Comparison of ENCODE assay signal across 1 cellular context in the genomic region with DNA sequence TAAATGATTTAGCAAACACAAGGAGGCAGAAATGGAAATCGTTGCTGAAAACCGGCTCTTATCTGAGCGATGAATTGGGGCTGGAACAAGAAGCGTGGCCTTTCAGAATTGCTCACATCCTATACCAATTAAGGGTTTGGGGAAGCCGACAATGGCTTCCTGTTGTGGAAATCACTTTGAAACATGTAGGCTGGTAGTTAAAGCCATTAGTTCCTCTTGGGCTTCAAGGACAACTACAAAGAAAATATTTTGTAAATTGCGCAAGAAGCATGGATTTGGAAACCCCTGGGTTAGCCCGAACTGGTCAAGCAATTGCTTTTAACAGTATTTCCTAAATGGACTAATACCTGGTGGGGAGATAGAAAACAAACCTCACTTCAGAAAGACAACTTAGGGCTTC.
TF ChIP-seq lines count a peak whose summit lies in the region.

No MANE protein-coding gene starts in this region.

TF ChIP-seq in HepG2, 621 proteins besides CTCF, POLR2A, EP300 and RAD21 (continued from another document and continues in another):
- TF ChIP-seq ZNF512B (CRISPR knock-in tag; IDR thresholded peaks at IDR 0.05; ENCODE audit: borderline replicate concordance) (no peak), ZNF562 (CRISPR knock-in tag; IDR thresholded peaks at IDR 0.05; ENCODE audit: borderline replicate concordance) (no peak), WIZ (CRISPR knock-in tag; IDR thresholded peaks at IDR 0.05) (0 out of 2 replicates have a peak, but pooled peaks have one; percentile 18), KAT8 (CRISPR knock-in tag; IDR thresholded peaks at IDR 0.05) (no peak), ZNF564 (CRISPR knock-in tag; IDR thresholded peaks at IDR 0.05) (no peak; the same call in 1 of the 2 replicates), SKI (IDR thresholded peaks at IDR 0.05; ENCODE audit: partially characterized antibody) (no peak), ZNF138 (CRISPR knock-in tag; IDR thresholded peaks at IDR 0.05; ENCODE audit: low read depth) (no peak), NCOA1 (CRISPR knock-in tag; IDR thresholded peaks at IDR 0.05) (no peak), MAFG (CRISPR knock-in tag; IDR thresholded peaks at IDR 0.05) (no peak), RCOR2 (CRISPR knock-in tag; IDR thresholded peaks at IDR 0.05) (no peak), DDIT3 (CRISPR knock-in tag; IDR thresholded peaks at IDR 0.05) (no peak), ZNF441 (CRISPR knock-in tag; IDR thresholded peaks at IDR 0.05; ENCODE audit: borderline replicate concordance) (no peak), ZNF891 (CRISPR knock-in tag; IDR thresholded peaks at IDR 0.05) (no peak), ETV5 (CRISPR knock-in tag; IDR thresholded peaks at IDR 0.05; ENCODE audit: borderline replicate concordance) (peak; percentile 62; the same call in 1 of the 2 replicates), ZNF260 (CRISPR knock-in tag; IDR thresholded peaks at IDR 0.05; ENCODE audit: borderline replicate concordance, low read depth) (no peak), ZBTB10 (CRISPR knock-in tag; IDR thresholded peaks at IDR 0.05; ENCODE audit: borderline replicate concordance) (no peak), GATAD2A (CRISPR knock-in tag; IDR thresholded peaks at IDR 0.05) (peak; percentile 67), LCORL (IDR thresholded peaks at IDR 0.05) (no peak), LCORL (CRISPR knock-in tag; IDR thresholded peaks at IDR 0.05) (peak; percentile 61; the same call in 1 of the 2 replicates), MEIS1 (CRISPR knock-in tag; IDR thresholded peaks at IDR 0.05; ENCODE audit: borderline replicate concordance) (no peak), CEBPZ (IDR thresholded peaks at IDR 0.05; ENCODE audit: low read length) (no peak), NPAS2 (CRISPR knock-in tag; IDR thresholded peaks at IDR 0.05; ENCODE audit: borderline replicate concordance) (no peak), REPIN1 (CRISPR knock-in tag; IDR thresholded peaks at IDR 0.05; ENCODE audit: borderline replicate concordance, low read depth) (0 out of 2 replicates have a peak, but pooled peaks have one; percentile 38), ZNF530 (CRISPR knock-in tag; IDR thresholded peaks at IDR 0.05; ENCODE audit: low read depth) (no peak)
- TF ChIP-seq, protein P1, sequence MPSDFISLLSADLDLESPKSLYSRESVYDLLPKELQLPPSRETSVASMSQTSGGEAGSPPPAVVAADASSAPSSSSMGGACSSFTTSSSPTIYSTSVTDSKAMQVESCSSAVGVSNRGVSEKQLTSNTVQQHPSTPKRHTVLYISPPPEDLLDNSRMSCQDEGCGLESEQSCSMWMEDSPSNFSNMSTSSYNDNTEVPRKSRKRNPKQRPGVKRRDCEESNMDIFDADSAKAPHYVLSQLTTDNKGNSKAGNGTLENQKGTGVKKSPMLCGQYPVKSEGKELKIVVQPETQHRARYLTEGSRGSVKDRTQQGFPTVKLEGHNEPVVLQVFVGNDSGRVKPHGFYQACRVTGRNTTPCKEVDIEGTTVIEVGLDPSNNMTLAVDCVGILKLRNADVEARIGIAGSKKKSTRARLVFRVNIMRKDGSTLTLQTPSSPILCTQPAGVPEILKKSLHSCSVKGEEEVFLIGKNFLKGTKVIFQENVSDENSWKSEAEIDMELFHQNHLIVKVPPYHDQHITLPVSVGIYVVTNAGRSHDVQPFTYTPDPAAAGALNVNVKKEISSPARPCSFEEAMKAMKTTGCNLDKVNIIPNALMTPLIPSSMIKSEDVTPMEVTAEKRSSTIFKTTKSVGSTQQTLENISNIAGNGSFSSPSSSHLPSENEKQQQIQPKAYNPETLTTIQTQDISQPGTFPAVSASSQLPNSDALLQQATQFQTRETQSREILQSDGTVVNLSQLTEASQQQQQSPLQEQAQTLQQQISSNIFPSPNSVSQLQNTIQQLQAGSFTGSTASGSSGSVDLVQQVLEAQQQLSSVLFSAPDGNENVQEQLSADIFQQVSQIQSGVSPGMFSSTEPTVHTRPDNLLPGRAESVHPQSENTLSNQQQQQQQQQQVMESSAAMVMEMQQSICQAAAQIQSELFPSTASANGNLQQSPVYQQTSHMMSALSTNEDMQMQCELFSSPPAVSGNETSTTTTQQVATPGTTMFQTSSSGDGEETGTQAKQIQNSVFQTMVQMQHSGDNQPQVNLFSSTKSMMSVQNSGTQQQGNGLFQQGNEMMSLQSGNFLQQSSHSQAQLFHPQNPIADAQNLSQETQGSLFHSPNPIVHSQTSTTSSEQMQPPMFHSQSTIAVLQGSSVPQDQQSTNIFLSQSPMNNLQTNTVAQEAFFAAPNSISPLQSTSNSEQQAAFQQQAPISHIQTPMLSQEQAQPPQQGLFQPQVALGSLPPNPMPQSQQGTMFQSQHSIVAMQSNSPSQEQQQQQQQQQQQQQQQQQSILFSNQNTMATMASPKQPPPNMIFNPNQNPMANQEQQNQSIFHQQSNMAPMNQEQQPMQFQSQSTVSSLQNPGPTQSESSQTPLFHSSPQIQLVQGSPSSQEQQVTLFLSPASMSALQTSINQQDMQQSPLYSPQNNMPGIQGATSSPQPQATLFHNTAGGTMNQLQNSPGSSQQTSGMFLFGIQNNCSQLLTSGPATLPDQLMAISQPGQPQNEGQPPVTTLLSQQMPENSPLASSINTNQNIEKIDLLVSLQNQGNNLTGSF (CRISPR knock-in tag; IDR thresholded peaks at IDR 0.05): no peak
- TF ChIP-seq, protein P2, sequence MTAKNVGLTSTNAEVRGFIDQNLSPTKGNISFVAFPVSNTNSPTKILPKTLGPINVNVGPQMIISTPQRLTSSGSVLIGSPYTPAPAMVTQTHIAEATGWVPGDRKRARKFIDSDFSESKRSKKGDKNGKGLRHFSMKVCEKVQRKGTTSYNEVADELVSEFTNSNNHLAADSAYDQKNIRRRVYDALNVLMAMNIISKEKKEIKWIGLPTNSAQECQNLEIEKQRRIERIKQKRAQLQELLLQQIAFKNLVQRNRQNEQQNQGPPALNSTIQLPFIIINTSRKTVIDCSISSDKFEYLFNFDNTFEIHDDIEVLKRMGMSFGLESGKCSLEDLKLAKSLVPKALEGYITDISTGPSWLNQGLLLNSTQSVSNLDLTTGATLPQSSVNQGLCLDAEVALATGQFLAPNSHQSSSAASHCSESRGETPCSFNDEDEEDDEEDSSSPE (CRISPR knock-in tag; IDR thresholded peaks at IDR 0.05): no peak
- TF ChIP-seq, protein P3, sequence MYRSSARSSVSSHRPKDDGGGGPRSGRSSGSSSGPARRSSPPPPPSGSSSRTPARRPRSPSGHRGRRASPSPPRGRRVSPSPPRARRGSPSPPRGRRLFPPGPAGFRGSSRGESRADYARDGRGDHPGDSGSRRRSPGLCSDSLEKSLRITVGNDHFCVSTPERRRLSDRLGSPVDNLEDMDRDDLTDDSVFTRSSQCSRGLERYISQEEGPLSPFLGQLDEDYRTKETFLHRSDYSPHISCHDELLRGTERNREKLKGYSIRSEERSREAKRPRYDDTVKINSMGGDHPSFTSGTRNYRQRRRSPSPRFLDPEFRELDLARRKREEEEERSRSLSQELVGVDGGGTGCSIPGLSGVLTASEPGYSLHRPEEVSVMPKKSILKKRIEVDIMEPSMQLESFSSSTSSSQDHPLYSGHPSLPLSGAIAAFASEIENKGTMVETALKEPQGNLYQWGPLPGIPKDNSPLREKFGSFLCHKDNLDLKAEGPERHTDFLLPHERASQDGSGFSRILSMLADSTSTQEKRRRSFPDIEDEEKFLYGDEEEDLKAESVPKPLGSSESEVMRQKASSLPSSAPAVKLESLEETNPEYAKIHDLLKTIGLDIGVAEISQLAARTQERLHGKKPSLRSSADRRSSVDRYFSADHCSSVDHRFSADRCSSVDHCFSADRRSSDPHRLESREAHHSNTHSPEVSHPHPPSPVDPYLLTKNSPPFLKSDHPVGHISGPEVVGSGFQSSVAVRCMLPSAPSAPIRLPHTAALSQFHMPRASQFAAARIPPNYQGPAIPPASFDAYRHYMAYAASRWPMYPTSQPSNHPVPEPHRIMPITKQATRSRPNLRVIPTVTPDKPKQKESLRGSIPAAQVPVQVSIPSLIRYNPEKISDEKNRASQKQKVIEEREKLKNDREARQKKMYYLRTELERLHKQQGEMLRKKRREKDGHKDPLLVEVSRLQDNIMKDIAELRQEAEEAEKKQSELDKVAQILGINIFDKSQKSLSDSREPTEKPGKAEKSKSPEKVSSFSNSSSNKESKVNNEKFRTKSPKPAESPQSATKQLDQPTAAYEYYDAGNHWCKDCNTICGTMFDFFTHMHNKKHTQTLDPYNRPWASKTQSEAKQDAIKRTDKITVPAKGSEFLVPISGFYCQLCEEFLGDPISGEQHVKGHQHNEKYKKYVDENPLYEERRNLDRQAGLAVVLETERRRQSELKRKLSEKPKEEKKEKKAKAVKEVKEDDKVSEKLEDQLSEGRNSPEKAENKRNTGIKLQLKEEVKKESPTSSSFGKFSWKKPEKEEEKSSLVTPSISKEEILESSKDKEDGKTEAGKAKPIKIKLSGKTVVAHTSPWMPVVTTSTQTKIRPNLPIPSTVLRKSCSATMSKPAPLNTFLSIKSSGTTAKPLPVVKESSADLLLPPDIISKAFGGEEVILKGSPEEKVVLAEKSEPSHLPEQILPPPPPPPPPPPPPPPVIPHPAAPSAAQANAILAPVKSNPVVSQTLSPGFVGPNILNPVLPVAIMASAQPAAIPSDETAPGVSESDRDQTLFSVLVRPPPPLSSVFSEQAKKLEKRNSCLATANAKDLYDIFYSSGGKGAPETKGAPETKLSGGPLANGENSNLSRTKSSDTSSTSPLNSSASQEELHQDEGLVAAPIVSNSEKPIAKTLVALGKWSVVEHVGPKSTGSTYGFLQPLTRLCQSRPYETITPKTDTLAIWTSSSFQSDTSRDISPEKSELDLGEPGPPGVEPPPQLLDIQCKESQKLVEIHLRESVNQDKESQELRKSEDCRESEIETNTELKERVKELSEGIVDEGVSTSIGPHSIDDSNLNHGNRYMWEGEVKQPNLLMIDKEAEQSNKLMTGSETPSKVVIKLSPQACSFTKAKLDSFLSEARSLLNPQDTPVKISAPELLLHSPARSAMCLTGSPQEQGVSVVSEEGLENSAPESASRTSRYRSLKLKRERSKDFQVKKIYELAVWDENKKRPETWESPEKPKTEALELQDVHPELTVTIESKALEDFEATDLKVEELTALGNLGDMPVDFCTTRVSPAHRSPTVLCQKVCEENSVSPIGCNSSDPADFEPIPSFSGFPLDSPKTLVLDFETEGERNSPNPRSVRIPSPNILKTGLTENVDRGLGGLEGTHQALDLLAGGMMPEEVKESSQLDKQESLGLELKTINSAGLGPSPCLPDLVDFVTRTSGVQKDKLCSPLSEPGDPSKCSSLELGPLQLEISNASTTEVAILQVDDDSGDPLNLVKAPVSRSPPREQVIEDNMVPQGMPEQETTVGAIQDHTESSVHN (CRISPR knock-in tag; IDR thresholded peaks at IDR 0.05): no peak
